ENCODE assay signal across 2 cellular contexts in genomic region chr9:136092741-136093140, GRCh38.
TF ChIP-seq lines count a peak whose summit lies in the region.

No MANE protein-coding gene starts in this region.

TF ChIP-seq in A549, 52 proteins besides CTCF, POLR2A, EP300 and RAD21:
- no peak for TF ChIP-seq BCL3 (IDR thresholded peaks at IDR 0.05)

TF ChIP-seq in IMR-90, 13 proteins besides CTCF, POLR2A, EP300 and RAD21 (continued from another document):
- TF ChIP-seq CEBPB (IDR thresholded peaks at IDR 0.05; ENCODE audit: low read depth, low read length) (no peak), MXI1 (IDR thresholded peaks at IDR 0.05; ENCODE audit: borderline replicate concordance, low read depth, low read length) (no peak), ELK1 (IDR thresholded peaks at IDR 0.05; ENCODE audit: borderline replicate concordance, low read depth, low read length) (no peak), RFX5 (IDR thresholded peaks at IDR 0.05; ENCODE audit: low read depth, low read length) (no peak), SMC3 (IDR thresholded peaks at IDR 0.05; ENCODE audit: low read depth, low read length) (no peak), USF2 (IDR thresholded peaks at IDR 0.05; ENCODE audit: low read depth, low read length) (no peak)
